3 cellular contexts compared by ENCODE assay signal in the genomic region with DNA sequence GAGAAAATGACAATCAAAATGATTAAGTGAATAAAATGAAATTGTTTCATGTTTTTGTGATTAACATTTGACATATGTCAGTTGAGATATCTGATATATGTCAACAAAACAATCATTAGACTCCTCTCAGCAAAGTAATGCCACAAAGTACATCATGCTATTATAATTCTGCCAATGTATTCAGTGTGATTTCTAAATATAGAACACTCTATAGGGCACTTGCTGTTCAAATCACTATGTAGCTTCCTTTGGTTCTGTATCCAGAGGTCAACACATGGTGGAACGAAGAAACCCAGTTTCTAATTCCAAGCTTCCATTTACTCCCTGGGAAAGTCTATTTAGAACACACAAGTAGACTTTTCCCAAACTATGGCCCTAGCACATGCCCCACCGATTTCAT.
"Had no signal": no experiment of that assay in that cellular context is flagged by ENCODE, and none has a peak within 500 bp of the region (broad histone marks: within the 10 kb centered on the region; RNA-seq: fewer than 3 reads in every experiment).

No MANE protein-coding gene starts in this region.

- DNase-seq: H9, HCEC 1CT had no signal

- H3K4me3 ChIP-seq: GM23338 had no signal

- H2AFZ ChIP-seq: GM23338 had no signal

- ATAC-seq: GM23338 had no signal

- H3K4me2 ChIP-seq: GM23338 had no signal
